Comparison of ENCODE assay signal across 22 cellular contexts in the genomic region with DNA sequence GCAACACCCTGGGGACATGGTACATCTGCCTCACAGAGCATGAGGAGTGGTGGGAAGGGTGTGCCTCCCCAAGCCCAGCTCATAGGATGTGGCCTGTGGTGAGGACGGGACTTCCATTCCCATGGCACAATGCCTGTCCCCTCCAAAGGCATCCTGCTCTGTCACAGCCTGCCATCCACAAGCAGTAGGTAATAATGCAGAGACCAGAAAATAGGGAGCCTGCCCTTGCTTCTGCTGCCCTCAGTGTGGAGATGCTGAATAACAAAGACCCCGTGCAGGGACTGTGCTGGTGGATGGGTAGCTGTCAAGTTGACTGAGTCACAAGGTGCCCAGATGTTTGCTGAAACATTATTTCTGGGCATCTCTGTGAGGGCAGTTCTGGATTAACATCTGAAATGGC.
DNase-seq lines count a peak whose midpoint lies in the region; FAIRE-seq and TF ChIP-seq lines count a peak whose summit lies in the region.
"Had no signal": no experiment of that assay in that cellular context is flagged by ENCODE, and none has a peak within 500 bp of the region (broad histone marks: within the 10 kb centered on the region; RNA-seq: fewer than 3 reads in every experiment).

No MANE protein-coding gene starts in this region.

- no peak for TF ChIP-seq EP300 in H1 (IDR thresholded peaks at IDR 0.05; ENCODE audit: borderline replicate concordance in 1 of 2, low read depth in 2 of 2, low read length in 2 of 2)

- H3K79me2 ChIP-seq in PC-9 (ENCODE audit: low read depth) (no peaks in the 10 kb centered on the region), H1 (ENCODE audit: control insufficient read depth in 1 of 2, insufficient read depth in 2 of 2, low read length in 2 of 2) (no peaks in the 10 kb centered on the region)

- no peak overlapping the region for H3K56ac ChIP-seq in H1 (replicated peaks; ENCODE audit: insufficient read length, low read depth, low read length)

- H3K27ac ChIP-seq in PC-9, result no peak overlapping the region
- no peak overlapping the region for H3K27ac ChIP-seq in H1 (ENCODE audit: low read depth, low read length)
- H3K27ac ChIP-seq: GM23248, KMS-11 had no signal

- no peaks in the 10 kb centered on the region for H4K20me1 ChIP-seq in PC-9 (ENCODE audit: insufficient read depth)
- H4K20me1 ChIP-seq in H1 (replicated peaks in 1 of 2; ENCODE audit: control insufficient read depth in 1 of 2, insufficient read depth in 2 of 2, low read length in 2 of 2), result no peaks in the 10 kb centered on the region

- H2BK15ac ChIP-seq in H1 (ENCODE audit: low read length), result peak overlapping the region; percentile 5; the same call in 1 of the 2 replicates

- DNase-seq in NCI-H1694 treated with DMSO at 0.1 percent for 48 hours (lab: John Stamatoyannopoulos, UW), result peak; percentile 5
- DNase-seq in NCI-H1694 (lab: John Stamatoyannopoulos, UW), result no peak
- no peak for DNase-seq in PC-9
- DNase-seq in H1 (ENCODE audit: low read depth in 1 of 2, low spot score in 2 of 2), result no peak
- DNase-seq in retinal pigment epithelial cell (ENCODE audit: low read depth), result no peak
- no peak for DNase-seq in A172 (ENCODE audit: low spot score)
- DNase-seq in mesenteric fat pad (ENCODE audit: low spot score), result no peak
- DNase-seq in posterior cingulate gyrus, result no peak
- DNase-seq: activated CD4-positive, alpha-beta memory T cell treated with anti-CD3 and anti-CD28 coated beads, Interleukin-2, amount 10 ng/mL, durations not matched to agents 7 days and 5 days; amniotic stem cell; GM23248; hypothalamus; left ventricle myocardium superior; naive thymus-derived CD4-positive, alpha-beta T cell; NCI-H1417 treated with DMSO at 0.1 percent for 48 hours; NCI-H510A; right cardiac atrium; stimulated activated CD4-positive, alpha-beta T cell treated with anti-CD3 and anti-CD28 coated beads, Interleukin-2, amount 100 ng/mL, for 48 hours; trophoblast cell had no signal

- no peaks in the 10 kb centered on the region for H3K79me1 ChIP-seq in H1 (ENCODE audit: low read depth, low read length)

- peak; percentile 28 for FAIRE-seq in H1 (lab: Jason Lieb, UNC)
- FAIRE-seq: A204.1, GM18507 had no signal

- 34% methylated on average over 2 of the region's 2 CpGs; no CpG with 5 or more reads in 1 of the 2 experiments for WGBS in H1 (ENCODE audit: extremely low coverage in 1 of 2, insufficient coverage in 1 of 2, insufficient read length in 1 of 2, insufficient replicate concordance in 2 of 2, low coverage in 1 of 2, low lambda C conversion rate in 2 of 2, missing lambda C conversion rate in 1 of 2), 2 experiments

- no peaks in the 10 kb centered on the region for H3K9me2 ChIP-seq in PC-9 (ENCODE audit: insufficient read depth)

- H2BK120ac ChIP-seq in H1 (replicated peaks; ENCODE audit: low read depth, low read length), result peak overlapping the region; percentile 57

- H3K18ac ChIP-seq in H1 (ENCODE audit: extremely low read depth, low read length), result peak overlapping the region; percentile 75; the same call in 1 of the 2 replicates

- no TSS peak for BruUV-seq in PC-9 (replicated peaks; lab: Mats Ljungman, UMichigan)

- no peaks in the 10 kb centered on the region for H3K4me1 ChIP-seq in PC-9 (replicated peaks; ENCODE audit: insufficient read depth)
- H3K4me1 ChIP-seq in H1 (replicated peaks in 1 of 4; ENCODE audit: control insufficient read depth in 3 of 4, insufficient read depth in 4 of 4, low read length in 3 of 4), result peaks cover 0 to 9% (median 8%) of the 10 kb centered on the region in 4 experiments

- H2AK5ac ChIP-seq in H1 (ENCODE audit: low read depth, low read length), result peak overlapping the region; percentile 56; the same call in 1 of the 2 replicates

- H3K4me2 ChIP-seq in PC-9 (no peak overlapping the region), H1 (ENCODE audit: insufficient read depth in 1 of 2, low read depth in 2 of 2, low read length in 2 of 2) (no peak overlapping the region)
- H3K4me2 ChIP-seq: KMS-11 had no signal

- no peaks in the 10 kb centered on the region; the same call in 1 of the 2 replicates for H3K23me2 ChIP-seq in H1 (ENCODE audit: low read depth, low read length)

- peak overlapping the region; percentile 82; the same call in 1 of the 2 replicates for H2BK12ac ChIP-seq in H1 (ENCODE audit: low read depth, low read length)

- POLR2A ChIA-PET in PC-9 (lab: Charles Lee; ENCODE audit: unreplicated experiment) (no interaction called here), H1 (lab: Charles Lee; ENCODE audit: partially characterized antibody) (no interaction called here)

- TF ChIP-seq RAD21 in H1 (IDR thresholded peaks at IDR 0.05 in 1 of 2, conservative IDR thresholded peaks at IDR 0.05 in 1 of 2; ENCODE audit: low read depth in 2 of 2, low read length in 2 of 2), result peak; percentile 69 to 70

- TF ChIP-seq POLR2A in H1 (IDR thresholded peaks at IDR 0.05; ENCODE audit: control extremely low read depth in 1 of 2, low read depth in 2 of 2, low read length in 2 of 2), result no peak

- intact Hi-C loops in PC-9 (cut with micrococcal nuclease; ENCODE audit: unreplicated experiment), result no loop called here
- intact Hi-C loops in posterior cingulate gyrus (cut with DNase I), result no loop called here

- no peak overlapping the region for H3K9ac ChIP-seq in H1 (replicated peaks in 1 of 4; ENCODE audit: extremely low read depth in 1 of 4, low read depth in 3 of 4, low read length in 3 of 4)
- H3K9ac ChIP-seq: GM23248, KMS-11 had no signal

- peak; percentile 51; the same call in 1 of the 2 replicates for TF ChIP-seq CTCF in PC-9 (conservative IDR thresholded peaks at IDR 0.05)
- TF ChIP-seq CTCF in H1 (IDR thresholded peaks at IDR 0.05; ENCODE audit: control extremely low read depth in 1 of 3, insufficient read depth in 1 of 3, low read depth in 1 of 3, low read length in 3 of 3), result peak; percentile 50 to 61 (median 58)
- TF ChIP-seq CTCF in retinal pigment epithelial cell (conservative IDR thresholded peaks at IDR 0.05; ENCODE audit: low read depth, low read length), result peak; percentile 41

- H3K36me3 ChIP-seq in PC-9 (ENCODE audit: low read depth) (no peaks in the 10 kb centered on the region), H1 (ENCODE audit: control insufficient read depth in 2 of 4, insufficient read depth in 4 of 4, low read length in 3 of 4) (no peaks in the 10 kb centered on the region)

- no peak overlapping the region for H3K4me3 ChIP-seq in PC-9
- peak overlapping the region in 1 of 4 experiments; percentile 10; a peak in 1 of 8 replicates for H3K4me3 ChIP-seq in H1 (ENCODE audit: extremely low read depth in 1 of 4, insufficient read depth in 2 of 4, low read depth in 3 of 4, low read length in 4 of 4)
- H3K4me3 ChIP-seq in retinal pigment epithelial cell (ENCODE audit: low read length), result no peak overlapping the region
- H3K4me3 ChIP-seq: GM23248 had no signal

- peak overlapping the region; percentile 54 for H4K5ac ChIP-seq in H1 (ENCODE audit: insufficient read length, low read depth, low read length)

- CTCF ChIA-PET in PC-9 (lab: Charles Lee) (interaction anchor here (0.6 kb wide), 1 partner anchor 35 kb away, joined by 3 read pairs; no protein-coding TSS in a partner anchor), H1 (lab: Charles Lee; ENCODE audit: partially characterized antibody) (interaction anchor here (0.7 to 2.7 kb wide), 16 partner anchors 12 to 537 kb away, joined by 3 to 12 read pairs (median 4); no protein-coding TSS in a partner anchor)

- H3K27me3 ChIP-seq in PC-9 (ENCODE audit: insufficient read depth, low read depth), result no peaks in the 10 kb centered on the region
- no peaks in the 10 kb centered on the region; a peak in 1 of 7 replicates for H3K27me3 ChIP-seq in H1 (replicated peaks in 1 of 4; ENCODE audit: control insufficient read depth in 3 of 4, extremely low read depth in 1 of 4, insufficient read depth in 3 of 4, low read length in 3 of 4)

- H2AFZ ChIP-seq in PC-9 (no peak overlapping the region), H1 (ENCODE audit: low read length) (no peak overlapping the region)
- H2AFZ ChIP-seq: GM23248 had no signal

- peak overlapping the region; percentile 96 for H4K91ac ChIP-seq in H1 (replicated peaks; ENCODE audit: insufficient read length, low read length)

- no peaks in the 10 kb centered on the region for H3F3A ChIP-seq in PC-9 (ENCODE audit: insufficient read depth, low read depth)

- peak overlapping the region; percentile 97 for H3K4ac ChIP-seq in H1 (replicated peaks; ENCODE audit: insufficient read length, low read depth, low read length)

- H3K23ac ChIP-seq in H1 (ENCODE audit: insufficient read length), result no peak overlapping the region

- H3K9me3 ChIP-seq in PC-9 (ENCODE audit: insufficient read depth, low read depth), result no peaks in the 10 kb centered on the region
- no peaks in the 10 kb centered on the region for H3K9me3 ChIP-seq in H1 (ENCODE audit: insufficient read depth in 2 of 2, low read depth in 1 of 2, low read length in 1 of 2)

- no peak overlapping the region for H4K8ac ChIP-seq in H1 (ENCODE audit: extremely low read depth, insufficient read depth, low read length)

- no peak overlapping the region; the same call in 1 of the 2 replicates for H2BK20ac ChIP-seq in H1 (ENCODE audit: low read length)

- H3K14ac ChIP-seq in H1 (ENCODE audit: insufficient read length), result no peak overlapping the region

- peak overlapping the region; percentile 76; the same call in 1 of the 2 replicates for H2BK5ac ChIP-seq in H1 (ENCODE audit: low read depth, low read length)

TF ChIP-seq in H1, 55 proteins besides CTCF, POLR2A, EP300 and RAD21:
- TF ChIP-seq CREB1 (IDR thresholded peaks at IDR 0.05) (no peak), CEBPB (IDR thresholded peaks at IDR 0.05; ENCODE audit: low read depth, low read length) (no peak), ASH2L (IDR thresholded peaks at IDR 0.05; ENCODE audit: low read length) (no peak), CHD2 (IDR thresholded peaks at IDR 0.05; ENCODE audit: low read length) (no peak)
- TF ChIP-seq, protein P1, sequence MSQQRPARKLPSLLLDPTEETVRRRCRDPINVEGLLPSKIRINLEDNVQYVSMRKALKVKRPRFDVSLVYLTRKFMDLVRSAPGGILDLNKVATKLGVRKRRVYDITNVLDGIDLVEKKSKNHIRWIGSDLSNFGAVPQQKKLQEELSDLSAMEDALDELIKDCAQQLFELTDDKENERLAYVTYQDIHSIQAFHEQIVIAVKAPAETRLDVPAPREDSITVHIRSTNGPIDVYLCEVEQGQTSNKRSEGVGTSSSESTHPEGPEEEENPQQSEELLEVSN (IDR thresholded peaks at IDR 0.05), result no peak
